In the genomic region with DNA sequence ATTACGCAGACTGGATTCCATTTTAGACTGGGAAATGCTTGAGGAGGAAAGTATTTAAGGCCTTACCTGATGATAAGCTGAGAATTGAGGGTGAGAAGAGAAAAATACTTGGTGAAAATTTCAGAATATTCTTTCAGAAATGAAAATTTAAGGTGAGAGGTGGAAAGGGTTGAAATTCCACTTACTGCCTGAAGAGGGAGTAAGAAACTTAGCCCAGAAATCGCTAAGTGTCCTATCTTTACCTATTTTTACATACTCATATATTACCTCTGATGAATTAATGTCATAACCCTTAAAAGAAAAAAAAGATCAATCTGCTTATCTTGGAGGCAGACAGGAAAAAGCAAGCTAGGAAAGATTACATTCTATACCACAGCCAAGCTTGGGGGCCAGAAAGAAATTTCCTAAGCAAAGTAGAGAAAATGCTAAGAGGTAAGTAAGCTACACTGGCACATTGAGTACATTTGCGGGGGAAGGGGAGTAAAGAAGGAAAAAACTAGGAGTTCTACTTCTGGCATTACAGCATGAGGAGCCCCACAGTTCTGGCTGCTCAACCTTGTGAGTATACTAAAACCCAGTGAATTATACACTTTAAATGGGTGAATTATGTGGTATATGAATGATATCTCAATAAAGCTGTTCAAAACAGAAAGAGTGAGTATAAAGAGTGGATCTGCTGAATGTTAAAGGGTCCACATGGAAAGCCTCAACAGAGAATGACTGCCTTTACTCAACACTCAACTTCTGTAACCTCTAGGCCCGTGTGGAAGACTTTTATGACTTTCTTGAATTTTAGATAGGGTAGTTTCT, we compare ENCODE assay signal across 9 cellular contexts. TPM values are rescaled to one million over a fixed set of nuclear protein-coding genes. Genes with fewer than 3 reads are reported as not detected.
DNase-seq lines count a peak whose midpoint lies in the region; ATAC-seq, FAIRE-seq and TF ChIP-seq lines count a peak whose summit lies in the region.
"Had no signal": no experiment of that assay in that cellular context is flagged by ENCODE, and none has a peak within 500 bp of the region (broad histone marks: within the 10 kb centered on the region; RNA-seq: fewer than 3 reads in every experiment).

No MANE protein-coding gene starts in this region.

- H3K4me1 Mint-ChIP-seq in activated naive CD4-positive, alpha-beta T cell treated with anti-CD3 and anti-CD28 coated beads, Interleukin-2, amount 10 ng/mL, durations not matched to agents 7 days and 5 days: no peaks in the 10 kb centered on the region

- POLR2A ChIA-PET in HEK293 (lab: Yijun Ruan, JAX): no interaction called here

- H3K36me3 ChIP-seq in HEK293 (ENCODE audit: control insufficient read depth in 2 of 2, insufficient read depth in 1 of 2, low read length in 2 of 2): peaks cover 53 to 77% of the 10 kb centered on the region in 2 experiments
- peaks cover 68% of the 10 kb centered on the region for H3K36me3 ChIP-seq in suprapubic skin

- H3K27ac Mint-ChIP-seq in activated naive CD4-positive, alpha-beta T cell treated with anti-CD3 and anti-CD28 coated beads, Interleukin-2, amount 10 ng/mL, durations not matched to agents 7 days and 5 days: no peak overlapping the region
- H3K27ac Mint-ChIP-seq: activated naive CD4-positive, alpha-beta T cell treated with anti-CD3 and anti-CD28 coated beads, Interleukin-2, amount 50 U/mL, for 24 hours had no signal

- intact Hi-C loops in sciatic nerve (cut with DNase I): no loop called here

- DNase-seq in NCI-H82 (lab: John Stamatoyannopoulos, UW) (peak; percentile 33), NCI-H82 treated with DMSO at 0.1 percent for 48 hours (lab: John Stamatoyannopoulos, UW; ENCODE audit: unreplicated experiment) (no peak), RCC 7860 (ENCODE audit: low spot score) (no peak), fibroblast of the aortic adventitia (ENCODE audit: low read depth) (peak; percentile 46), suprapubic skin (ENCODE audit: low spot score in 2 of 2) (no peak), sciatic nerve (ENCODE audit: low spot score) (no peak)
- DNase-seq in activated naive CD4-positive, alpha-beta T cell treated with anti-CD3 and anti-CD28 coated beads, Interleukin-2, amount 10 ng/mL, durations not matched to agents 7 days and 5 days: no peak

- no peak for TF ChIP-seq EP300 in suprapubic skin (IDR thresholded peaks at IDR 0.05)

- H3K4me1 ChIP-seq in HEK293 (ENCODE audit: control insufficient read depth, insufficient read depth, low read length) (no peaks in the 10 kb centered on the region), suprapubic skin (no peaks in the 10 kb centered on the region)

- no peak for TF ChIP-seq POLR2A in suprapubic skin (IDR thresholded peaks at IDR 0.05)

- no peak for ATAC-seq in sciatic nerve

- peak; percentile 48 for FAIRE-seq in RCC 7860 (lab: Jason Lieb, UNC)

- H3K27me3 Mint-ChIP-seq in activated naive CD4-positive, alpha-beta T cell treated with anti-CD3 and anti-CD28 coated beads, Interleukin-2, amount 10 ng/mL, durations not matched to agents 7 days and 5 days: no peaks in the 10 kb centered on the region
- H3K27me3 Mint-ChIP-seq: activated naive CD4-positive, alpha-beta T cell treated with anti-CD3 and anti-CD28 coated beads, Interleukin-2, amount 50 U/mL, for 24 hours had no signal

- peaks cover 25% of the 10 kb centered on the region for H3K36me3 Mint-ChIP-seq in activated naive CD4-positive, alpha-beta T cell treated with anti-CD3 and anti-CD28 coated beads, Interleukin-2, amount 10 ng/mL, durations not matched to agents 7 days and 5 days

- 77% methylated on average over 4 of the region's 4 CpGs for WGBS in suprapubic skin

- no peak overlapping the region for H3K4me3 Mint-ChIP-seq in activated naive CD4-positive, alpha-beta T cell treated with anti-CD3 and anti-CD28 coated beads, Interleukin-2, amount 10 ng/mL, durations not matched to agents 7 days and 5 days
- H3K4me3 Mint-ChIP-seq: activated naive CD4-positive, alpha-beta T cell treated with anti-CD3 and anti-CD28 coated beads, Interleukin-2, amount 50 U/mL, for 24 hours had no signal

- H3K27ac ChIP-seq in HEK293 (ENCODE audit: extremely low read depth, low read depth, low read length) (no peak overlapping the region), suprapubic skin (no peak overlapping the region)

- no peaks in the 10 kb centered on the region for H3K9me3 Mint-ChIP-seq in activated naive CD4-positive, alpha-beta T cell treated with anti-CD3 and anti-CD28 coated beads, Interleukin-2, amount 10 ng/mL, durations not matched to agents 7 days and 5 days
- H3K9me3 Mint-ChIP-seq: activated naive CD4-positive, alpha-beta T cell treated with anti-CD3 and anti-CD28 coated beads, Interleukin-2, amount 50 U/mL, for 24 hours had no signal

- no peak for TF ChIP-seq CTCF in HEK293 (tag by site-specific recombination; IDR thresholded peaks at IDR 0.05)
- TF ChIP-seq CTCF in fibroblast of the aortic adventitia (IDR thresholded peaks at IDR 0.05; ENCODE audit: insufficient read depth, low read length): peak; percentile 86
- TF ChIP-seq CTCF in suprapubic skin (IDR thresholded peaks at IDR 0.05): peak; percentile 48 to 72

- H3K9me3 ChIP-seq in HEK293 (ENCODE audit: control insufficient read depth, insufficient read depth, low read depth, low read length): no peaks in the 10 kb centered on the region
- no peaks in the 10 kb centered on the region for H3K9me3 ChIP-seq in suprapubic skin

- CTCF ChIA-PET in HEK293 (lab: Yijun Ruan, JAX): interaction anchor here (0.6 to 2.5 kb wide), 30 partner anchors 9 to 1320 kb away, joined by 3 to 19 read pairs (median 4); partner anchors contain the start of genes GEN1 and SMC6
- CTCF ChIA-PET in activated naive CD4-positive, alpha-beta T cell treated with anti-CD3 and anti-CD28 coated beads, Interleukin-2, amount 10 ng/mL, durations not matched to agents 7 days and 5 days (lab: Charles Lee): interaction anchor here (0.8 to 2.6 kb wide), 16 partner anchors 10 to 125 kb away, joined by 3 to 20 read pairs (median 4); partner anchors contain the start of genes GEN1 and SMC6

- H3K27me3 ChIP-seq in suprapubic skin: no peaks in the 10 kb centered on the region

- H3K4me3 ChIP-seq in HEK293 (ENCODE audit: low read depth, low read length) (no peak overlapping the region), fibroblast of the aortic adventitia (ENCODE audit: low read depth, low read length) (no peak overlapping the region), suprapubic skin (no peak overlapping the region)

TF ChIP-seq in HEK293, 187 proteins besides CTCF, POLR2A, EP300 and RAD21:
- TF ChIP-seq ZNF354C (tag by site-specific recombination; IDR thresholded peaks at IDR 0.05; ENCODE audit: borderline replicate concordance, low read depth) (no peak), ZNF654 (tag by site-specific recombination; IDR thresholded peaks at IDR 0.05; ENCODE audit: low read depth) (peak; percentile 26; the same call in 1 of the 2 replicates)
- TF ChIP-seq, protein P1, sequence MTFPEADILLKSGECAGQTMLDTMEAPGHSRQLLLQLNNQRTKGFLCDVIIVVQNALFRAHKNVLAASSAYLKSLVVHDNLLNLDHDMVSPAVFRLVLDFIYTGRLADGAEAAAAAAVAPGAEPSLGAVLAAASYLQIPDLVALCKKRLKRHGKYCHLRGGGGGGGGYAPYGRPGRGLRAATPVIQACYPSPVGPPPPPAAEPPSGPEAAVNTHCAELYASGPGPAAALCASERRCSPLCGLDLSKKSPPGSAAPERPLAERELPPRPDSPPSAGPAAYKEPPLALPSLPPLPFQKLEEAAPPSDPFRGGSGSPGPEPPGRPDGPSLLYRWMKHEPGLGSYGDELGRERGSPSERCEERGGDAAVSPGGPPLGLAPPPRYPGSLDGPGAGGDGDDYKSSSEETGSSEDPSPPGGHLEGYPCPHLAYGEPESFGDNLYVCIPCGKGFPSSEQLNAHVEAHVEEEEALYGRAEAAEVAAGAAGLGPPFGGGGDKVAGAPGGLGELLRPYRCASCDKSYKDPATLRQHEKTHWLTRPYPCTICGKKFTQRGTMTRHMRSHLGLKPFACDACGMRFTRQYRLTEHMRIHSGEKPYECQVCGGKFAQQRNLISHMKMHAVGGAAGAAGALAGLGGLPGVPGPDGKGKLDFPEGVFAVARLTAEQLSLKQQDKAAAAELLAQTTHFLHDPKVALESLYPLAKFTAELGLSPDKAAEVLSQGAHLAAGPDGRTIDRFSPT (tag by site-specific recombination; IDR thresholded peaks at IDR 0.05): no peak

RNA-seq across cellular contexts. Expression of gene SMC6, which starts 33.8 kb away (rescaled TPM):
- 31.0 and 44.1 TPM in 2 replicates for total RNA-seq in fibroblast of the aortic adventitia (ENCODE audit: low replicate concordance)
- total RNA-seq in suprapubic skin: 10 to 100 TPM; 22.5 to 34.0 (median 26.9) TPM
- total RNA-seq in sciatic nerve: 23.6 TPM

RNA-seq across cellular contexts. Expression of gene GEN1, which starts 34.2 kb away (rescaled TPM):
- total RNA-seq in fibroblast of the aortic adventitia (ENCODE audit: low replicate concordance) (32.4 and 51.2 TPM in 2 replicates), suprapubic skin (10 to 100 TPM in 3 of 4 donors, 1 to 10 TPM in 1; 8.9 to 15.2 (median 11.6) TPM), sciatic nerve (3.4 TPM)

Comparison
In these comparisons a context has a peak if more than half of its experiments do, and no peak if none do; other contexts are left out.
1. DNase-seq: peak in NCI-H82 (single experiment) and fibroblast of the aortic adventitia (single experiment); none in NCI-H82 treated with DMSO at 0.1 percent for 48 hours (single experiment), RCC 7860 (single experiment), suprapubic skin (0 of 2), sciatic nerve (single experiment) and activated naive CD4-positive, alpha-beta T cell treated with anti-CD3 and anti-CD28 coated beads, Interleukin-2, amount 10 ng/mL, durations not matched to agents 7 days and 5 days (single experiment).